7 cellular contexts compared by ENCODE assay signal in genomic region chrX:19673334-19674040, GRCh38.
DNase-seq lines count a peak whose midpoint lies in the region; TF ChIP-seq lines count a peak whose summit lies in the region.

No MANE protein-coding gene starts in this region.

- H3K4me3 ChIP-seq in fibroblast of mammary gland (ENCODE audit: control insufficient read depth, low read depth, low read length): no peak overlapping the region
- no peak overlapping the region for H3K4me3 ChIP-seq in esophagus squamous epithelium

- WGBS in esophagus squamous epithelium, 2 donors: 20 to 35% methylated on average over 1 to 5 of the region's 5 CpGs

- H3K9me3 ChIP-seq in esophagus squamous epithelium: no peaks in the 10 kb centered on the region

- peaks cover 0 to 4% (median 0%) of the 10 kb centered on the region in 3 donors for H3K4me1 ChIP-seq in esophagus squamous epithelium

- no peak for TF ChIP-seq POLR2A in esophagus squamous epithelium (IDR thresholded peaks at IDR 0.05)

- no peaks in the 10 kb centered on the region for H3K27me3 ChIP-seq in esophagus squamous epithelium

- H3K36me3 ChIP-seq in esophagus squamous epithelium: no peaks in the 10 kb centered on the region

- intact Hi-C loops in esophagus squamous epithelium (cut with DNase I): no loop called here

- no peak overlapping the region for H3K27ac ChIP-seq in esophagus squamous epithelium

- TF ChIP-seq CTCF in fibroblast of mammary gland (conservative IDR thresholded peaks at IDR 0.05; ENCODE audit: control insufficient read depth, insufficient read depth, low read depth, low read length) (no peak), esophagus squamous epithelium (IDR thresholded peaks at IDR 0.05) (no peak)

- peak; percentile 82 for DNase-seq in GM03348 (ENCODE audit: low spot score)
- peak; percentile 97 for DNase-seq in RPMI7951 (ENCODE audit: low read depth)
- DNase-seq in fibroblast of mammary gland (ENCODE audit: low read depth): peak; percentile 95
- DNase-seq in renal cortical epithelial cell (ENCODE audit: low read depth): peak; percentile 85
- DNase-seq in esophagus squamous epithelium (lab: John Stamatoyannopoulos, UW): no peak
- DNase-seq in stimulated activated CD4-positive, alpha-beta T cell treated with anti-CD3 and anti-CD28 coated beads, Interleukin-4, amount 100 ng/mL, for 24 hours: no peak
- DNase-seq in stimulated activated CD4-positive, alpha-beta T cell treated with anti-CD3 and anti-CD28 coated beads, Interleukin-4, amount 100 ng/mL, for 4 hours: no peak

Comparison
In these comparisons a context has a peak if more than half of its experiments do, and no peak if none do; other contexts are left out.
1. DNase-seq: peak in GM03348 (single experiment), RPMI7951 (single experiment), fibroblast of mammary gland (single experiment) and renal cortical epithelial cell (single experiment); none in esophagus squamous epithelium (single experiment), stimulated activated CD4-positive, alpha-beta T cell treated with anti-CD3 and anti-CD28 coated beads, Interleukin-4, amount 100 ng/mL, for 24 hours (single experiment) and stimulated activated CD4-positive, alpha-beta T cell treated with anti-CD3 and anti-CD28 coated beads, Interleukin-4, amount 100 ng/mL, for 4 hours (0 of 2).